8 cellular contexts compared by ENCODE assay signal in the genomic region with DNA sequence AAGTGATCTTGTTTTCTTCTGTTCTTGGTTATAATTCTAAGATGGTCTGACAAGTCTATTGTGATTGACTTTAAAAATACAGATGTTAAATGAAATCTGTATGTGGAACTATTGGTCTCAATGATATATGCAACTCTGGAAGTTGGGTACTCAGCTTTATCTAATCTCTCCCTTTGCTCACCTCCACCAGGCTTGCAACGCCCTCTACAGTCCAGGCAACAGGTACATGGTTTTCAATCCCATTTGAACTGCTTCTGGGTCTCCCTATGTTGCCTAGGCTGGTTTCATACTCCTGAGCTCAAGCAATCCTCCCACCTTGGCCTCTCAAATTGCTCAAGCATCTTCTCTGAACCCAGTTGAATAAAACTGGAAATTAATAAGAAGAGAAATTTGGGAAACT. TPM values are rescaled to one million over a fixed set of nuclear protein-coding genes. Genes with fewer than 3 reads are reported as not detected.
DNase-seq lines count a peak whose midpoint lies in the region; ATAC-seq and TF ChIP-seq lines count a peak whose summit lies in the region.

No MANE protein-coding gene starts in this region.

- no peak overlapping the region for H3K27ac ChIP-seq in RWPE1

- ATAC-seq in GM21723 (IDR thresholded peaks at IDR 0.05; ENCODE audit: unreplicated experiment), result peak; percentile 52
- ATAC-seq in central memory CD8-positive, alpha-beta T cell (replicated peaks; ENCODE audit: extremely low read depth, poor library complexity, severe bottlenecking), result peak; percentile 75
- no peak for ATAC-seq in GM18511 (IDR thresholded peaks at IDR 0.05; ENCODE audit: unreplicated experiment)
- ATAC-seq in HG03159 (IDR thresholded peaks at IDR 0.05; ENCODE audit: unreplicated experiment), result no peak

- H3K27ac Mint-ChIP-seq in central memory CD8-positive, alpha-beta T cell (ENCODE audit: low read depth), result no peak overlapping the region

- no peaks in the 10 kb centered on the region for H3K9me3 Mint-ChIP-seq in central memory CD8-positive, alpha-beta T cell

- peaks cover 18% of the 10 kb centered on the region for H3K4me1 Mint-ChIP-seq in central memory CD8-positive, alpha-beta T cell

- TF ChIP-seq CTCF in RWPE1 (conservative IDR thresholded peaks at IDR 0.05; ENCODE audit: low read depth), result no peak

- H3K36me3 Mint-ChIP-seq in central memory CD8-positive, alpha-beta T cell (ENCODE audit: insufficient read depth), result no peaks in the 10 kb centered on the region

- DNase-seq in T-helper 2 cell, result peak in 3 of 5 experiments; percentile 22 to 69 (median 47)
- peak; percentile 37 to 54 for DNase-seq in central memory CD8-positive, alpha-beta T cell (ENCODE audit: low spot score in 2 of 2)
- DNase-seq in renal cortical epithelial cell (ENCODE audit: low read depth), result peak; percentile 21
- DNase-seq in RWPE1 (ENCODE audit: low spot score), result no peak
- DNase-seq in NCI-H774 (lab: John Stamatoyannopoulos, UW), result no peak

- POLR2A ChIA-PET in RWPE1 (lab: Yijun Ruan, JAX; ENCODE audit: low non-redundant PET), result no interaction called here

- CTCF ChIA-PET in RWPE1 (lab: Yijun Ruan, JAX), result no interaction called here

- no peak overlapping the region for H3K4me3 Mint-ChIP-seq in central memory CD8-positive, alpha-beta T cell

- H3K27me3 Mint-ChIP-seq in central memory CD8-positive, alpha-beta T cell, result peaks cover 34% of the 10 kb centered on the region

RNA-seq across cellular contexts. Expression of a gene that starts 25.6 kb away (rescaled TPM):
- 1.8 and 28.0 TPM in 2 replicates for total RNA-seq in renal cortical epithelial cell

RNA-seq across cellular contexts. Expression of a gene that starts 49.2 kb away (rescaled TPM):
- total RNA-seq in renal cortical epithelial cell, result not detected in 2 replicates

RNA-seq across cellular contexts. Expression of a gene that starts 54.8 kb away (rescaled TPM):
- 1.9 TPM in 1 of 2 replicates, not detected in the other for total RNA-seq in renal cortical epithelial cell

Comparison
In these comparisons a context has a peak if more than half of its experiments do, and no peak if none do; other contexts are left out.
1. ATAC-seq: peak in GM21723 (single experiment) and central memory CD8-positive, alpha-beta T cell (single experiment); none in GM18511 (single experiment) and HG03159 (single experiment).
2. DNase-seq: peak in T-helper 2 cell (3 of 5), central memory CD8-positive, alpha-beta T cell (2 of 2) and renal cortical epithelial cell (single experiment); none in RWPE1 (single experiment) and NCI-H774 (single experiment).